In the genomic region with DNA sequence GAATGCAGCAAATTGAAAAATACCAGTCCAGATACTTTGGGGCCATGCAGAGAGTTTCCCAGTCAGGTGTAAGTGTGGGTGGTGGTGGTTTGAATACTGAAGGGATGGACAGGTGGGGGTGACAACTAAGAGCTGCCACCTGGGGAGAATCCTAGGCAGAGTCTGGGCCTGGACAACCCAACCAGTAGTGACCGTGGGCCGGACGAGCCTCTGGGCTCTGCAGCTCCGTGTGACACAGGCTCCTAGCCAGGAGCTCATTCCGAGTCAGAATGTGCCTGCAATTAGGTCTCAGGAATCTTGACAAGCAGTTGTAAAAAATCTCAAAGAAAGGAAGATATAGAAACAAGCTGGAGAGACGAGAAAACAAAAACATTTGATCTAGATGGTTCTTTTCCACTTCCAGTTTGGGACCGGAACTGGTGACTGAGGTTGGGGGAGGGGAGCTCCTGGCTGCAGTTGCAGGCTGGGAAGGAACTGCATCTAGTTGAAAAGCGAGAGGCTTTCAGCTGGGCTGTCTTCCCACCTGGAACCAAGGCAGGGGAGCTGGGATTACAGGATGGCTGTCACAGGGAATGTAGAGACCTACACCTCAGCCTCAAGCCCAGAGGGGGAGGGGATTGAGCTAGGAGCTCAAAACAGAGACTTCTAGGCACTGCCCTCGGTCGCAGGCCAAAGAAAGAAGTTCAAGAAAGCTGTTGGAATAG, we compare ENCODE assay signal across 22 cellular contexts.
DNase-seq lines count a peak whose midpoint lies in the region; ATAC-seq and TF ChIP-seq lines count a peak whose summit lies in the region.
"Had no signal": no experiment of that assay in that cellular context is flagged by ENCODE, and none has a peak within 500 bp of the region (broad histone marks: within the 10 kb centered on the region; RNA-seq: fewer than 3 reads in every experiment).

No MANE protein-coding gene starts in this region.

- H3K27me3 Mint-ChIP-seq in nephron progenitor cell (ENCODE audit: low read depth, poor library complexity) = peaks cover 7% of the 10 kb centered on the region
- H3K27me3 Mint-ChIP-seq: CD8-positive, alpha-beta memory T cell had no signal

- peaks cover 17% of the 10 kb centered on the region for H3K9me3 Mint-ChIP-seq in nephron progenitor cell

- TF ChIP-seq CTCF in nephron progenitor cell (IDR thresholded peaks at IDR 0.05) = no peak

- ATAC-seq in HG02870 (IDR thresholded peaks at IDR 0.05; ENCODE audit: unreplicated experiment) = no peak
- ATAC-seq: K562, Right ventricle myocardium inferior had no signal

- peak overlapping the region; percentile 45 for H3K4me3 Mint-ChIP-seq in nephron progenitor cell
- H3K4me3 Mint-ChIP-seq: CD8-positive, alpha-beta memory T cell had no signal

- H3K4me1 Mint-ChIP-seq in nephron progenitor cell = peaks cover 14% of the 10 kb centered on the region
- H3K4me1 Mint-ChIP-seq: CD8-positive, alpha-beta memory T cell had no signal

- peak; percentile 32 for DNase-seq in ELF-1 (ENCODE audit: low read depth, low spot score)
- peak; percentile 3 for DNase-seq in OCI-M1 (lab: John Stamatoyannopoulos, UW)
- DNase-seq in iPS DF 19.7 (ENCODE audit: low read depth, low spot score) = peak; percentile 52
- DNase-seq in nephron progenitor cell = peak; percentile 7
- no peak for DNase-seq in NCI-H82 treated with DMSO at 0.1 percent for 48 hours (lab: John Stamatoyannopoulos, UW; ENCODE audit: unreplicated experiment)
- DNase-seq in NCI-H146 (lab: John Stamatoyannopoulos, UW) = no peak
- no peak for DNase-seq in activated CD4-positive, alpha-beta T cell treated with anti-CD3 and anti-CD28 coated beads for 4 hours
- DNase-seq: AML-193; Calu3; CD8-positive, alpha-beta memory T cell; DMS153; GF-D8; MM.1S; NCI-H1092; NCI-H1436; NCI-H1930; NCI-H226; NCI-H510A treated with DMSO at 0.1 percent for 48 hours; NCI-H774 had no signal

- H3K27ac Mint-ChIP-seq in nephron progenitor cell = peak overlapping the region; percentile 88
- H3K27ac Mint-ChIP-seq: CD8-positive, alpha-beta memory T cell had no signal

- H3K36me3 Mint-ChIP-seq in nephron progenitor cell (ENCODE audit: low read depth) = no peaks in the 10 kb centered on the region
- H3K36me3 Mint-ChIP-seq: CD8-positive, alpha-beta memory T cell had no signal

Comparison
In these comparisons a context has a peak if more than half of its experiments do, and no peak if none do; other contexts are left out.
1. DNase-seq: peak in ELF-1 (single experiment), OCI-M1 (single experiment), iPS DF 19.7 (single experiment) and nephron progenitor cell (single experiment); none in NCI-H82 treated with DMSO at 0.1 percent for 48 hours (single experiment), NCI-H146 (single experiment) and activated CD4-positive, alpha-beta T cell treated with anti-CD3 and anti-CD28 coated beads for 4 hours (0 of 2).